In genomic region chr5:134004626-134005414, GRCh38 we compare ENCODE assay signal across 8 cellular contexts. TPM values are rescaled to one million over a fixed set of nuclear protein-coding genes. Genes with fewer than 3 reads are reported as not detected.
DNase-seq lines count a peak whose midpoint lies in the region; ATAC-seq and TF ChIP-seq lines count a peak whose summit lies in the region.

Gene VDAC1, minus strand, starts transcription at chr5:134004975. Its CDS starts 11,963 bp downstream, at chr5:133993012.

- H3K4me1 ChIP-seq in mammary epithelial cell (ENCODE audit: insufficient read depth, low read length), result peaks cover 26% of the 10 kb centered on the region

- H3K27me3 ChIP-seq in mammary epithelial cell (ENCODE audit: insufficient read depth, low read length), result no peaks in the 10 kb centered on the region

- intact Hi-C loops in mammary epithelial cell (cut with micrococcal nuclease), result no loop called here

- H3K36me3 ChIP-seq in mammary epithelial cell (ENCODE audit: insufficient read depth, low read length), result peaks cover 14% of the 10 kb centered on the region

- H3K4me3 ChIP-seq in WI38 (ENCODE audit: low read depth, low read length) (peak within 1 kb of the TSS; percentile 67), mammary epithelial cell (replicated peaks in 1 of 3; ENCODE audit: insufficient read depth in 1 of 3, low read depth in 2 of 3, low read length in 3 of 3) (peak within 1 kb of the TSS; percentile 84 to 88 (median 87))

- BruUV-seq in mammary epithelial cell (replicated peaks; lab: Mats Ljungman, UMichigan), result TSS peak; percentile 28

- H3K9me3 ChIP-seq in mammary epithelial cell (replicated peaks; ENCODE audit: insufficient read depth, low read length), result no peaks in the 10 kb centered on the region

- in situ Hi-C loops in mammary epithelial cell (cut with MboI; ENCODE audit: low sequenced_read_pairs in 2 of 2), result no loop called here

- H3K27ac ChIP-seq in mammary epithelial cell (ENCODE audit: insufficient read depth, low read depth, low read length), result peak within 1 kb of the TSS; percentile 86

- H4K20me1 ChIP-seq in mammary epithelial cell (ENCODE audit: insufficient read depth, low read length), result peaks cover 11% of the 10 kb centered on the region

- peak; percentile 62 for ATAC-seq in HG02870 (IDR thresholded peaks at IDR 0.05; ENCODE audit: unreplicated experiment)

- H2AFZ ChIP-seq in mammary epithelial cell (ENCODE audit: low read depth, low read length), result peak within 1 kb of the TSS; percentile 92

- H3K4me2 ChIP-seq in mammary epithelial cell (ENCODE audit: insufficient read depth, low read depth, low read length), result peak within 1 kb of the TSS; percentile 88

- TF ChIP-seq CTCF in WI38 (IDR thresholded peaks at IDR 0.05; ENCODE audit: low read depth, low read length) (no peak), mammary epithelial cell (conservative IDR thresholded peaks at IDR 0.05 in 1 of 2, IDR thresholded peaks at IDR 0.05 in 1 of 2; ENCODE audit: extremely low read depth in 1 of 2, insufficient read depth in 1 of 2, low read depth in 1 of 2, low read length in 2 of 2) (peak in 1 of 2 donors; percentile 19)

- WGBS in mammary epithelial cell (ENCODE audit: low coverage, missing lambda C conversion rate), result 1% methylated on average over 12 of the region's 95 CpGs

- DNase-seq in NCI-H345 (lab: John Stamatoyannopoulos, UW), result peak; percentile 76
- no peak for DNase-seq in NCI-H345 treated with DMSO at 0.1 percent for 48 hours (lab: John Stamatoyannopoulos, UW; ENCODE audit: unreplicated experiment)
- peak; percentile 28 to 32 for DNase-seq in NCI-H187 (lab: John Stamatoyannopoulos, UW)
- DNase-seq in mammary epithelial cell, result peak; percentile 86
- DNase-seq in inferior parietal cortex (ENCODE audit: extremely low spot score), result peak; percentile 76
- DNase-seq in stimulated activated CD4-positive, alpha-beta T cell treated with anti-CD3 and anti-CD28 coated beads, Interleukin-12 subunit alpha, Interleukin-12 subunit beta, amount 100 ng/mL, for 4 hours, result peak; percentile 72

- CTCF ChIA-PET in mammary epithelial cell (lab: Charles Lee; ENCODE audit: low non-redundant PET), result interaction anchor here (0.7 kb wide), 1 partner anchor 22 kb away, joined by 4 read pairs; no protein-coding TSS in a partner anchor

- dilution Hi-C loops in mammary epithelial cell (cut with HindIII; ENCODE audit: low sequenced_read_pairs), result no loop called here

- H3K79me2 ChIP-seq in mammary epithelial cell (ENCODE audit: insufficient read depth, low read length), result peaks cover 62% of the 10 kb centered on the region

- peak within 1 kb of the TSS; percentile 92 for H3K9ac ChIP-seq in mammary epithelial cell (ENCODE audit: insufficient read depth, low read length)

RNA-seq across cellular contexts. Expression of gene VDAC1, which starts in this region (rescaled TPM):
- total RNA-seq in mammary epithelial cell, result 100 to 1,000 TPM; 273 to 375 TPM
- polyA plus RNA-seq in mammary epithelial cell, result 209 TPM
- polyA minus RNA-seq in mammary epithelial cell, result 296 TPM
